8 cellular contexts compared by ENCODE assay signal in the genomic region with DNA sequence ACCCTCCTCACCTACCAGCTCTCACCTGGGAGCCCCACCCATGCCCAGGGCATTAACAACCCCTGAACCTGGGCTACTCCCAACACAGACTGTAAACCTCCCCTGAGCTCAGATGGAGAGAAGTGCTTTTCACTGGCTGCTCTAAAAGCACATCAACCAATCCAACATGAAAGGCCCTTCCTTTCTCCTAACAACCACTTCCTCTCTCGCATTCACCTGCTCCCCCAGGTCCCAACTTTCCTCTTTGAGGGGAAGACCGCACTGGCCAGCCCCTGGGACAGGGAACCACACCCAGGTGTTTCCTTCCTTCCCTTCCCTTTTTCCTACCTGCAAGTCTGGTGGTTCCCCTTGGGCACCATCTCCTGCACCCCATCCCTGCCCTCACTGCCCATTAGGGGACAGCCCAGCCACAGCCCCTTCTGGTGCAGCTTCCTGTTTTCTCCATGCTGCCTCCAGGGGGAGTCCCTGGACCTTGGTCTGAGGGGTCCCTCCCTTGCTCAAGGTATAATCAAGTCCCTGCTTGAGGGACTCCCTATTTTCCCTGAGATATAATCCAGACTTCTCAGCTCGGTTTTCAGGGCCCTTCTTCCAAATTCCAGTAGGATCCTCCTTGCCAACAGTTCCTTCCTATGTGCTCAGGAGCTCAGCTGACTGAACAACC. TPM values are rescaled to one million over a fixed set of nuclear protein-coding genes. Genes with fewer than 3 reads are reported as not detected.
A peak's percentile ranks its signal among the peaks of the same experiment; 100 is the strongest.
DNase-seq lines count a peak whose midpoint lies in the region; ATAC-seq, FAIRE-seq and TF ChIP-seq lines count a peak whose summit lies in the region.

No MANE protein-coding gene starts in this region.

- H3K4me2 ChIP-seq in GM12878 (ENCODE audit: control insufficient read depth, insufficient read depth): no peak overlapping the region

- no peaks in the 10 kb centered on the region for H3K79me2 ChIP-seq in GM12878 (ENCODE audit: control insufficient read depth, insufficient read depth, low read length)

- H3K27ac Mint-ChIP-seq in activated T-helper 17 cell treated with anti-CD3 and anti-CD28 coated beads, Interleukin-2, amount 50 U/mL, for 72 hours: no peak overlapping the region

- CTCF ChIA-PET in GM12878 (lab: Yijun Ruan, JAX): interaction anchor here (1.4 kb wide), 1 partner anchor 9 kb away, joined by 4 read pairs; no protein-coding TSS in a partner anchor

- no peaks in the 10 kb centered on the region; the same call in 1 of the 2 replicates for H3K4me1 ChIP-seq in GM12878 (ENCODE audit: control insufficient read depth, insufficient read depth, low read length)
- peaks cover 20% of the 10 kb centered on the region for H3K4me1 ChIP-seq in mucosa of stomach (ENCODE audit: control insufficient read depth, insufficient read depth, low read length)
- H3K4me1 ChIP-seq in prostate gland (replicated peaks): no peaks in the 10 kb centered on the region

- RAD21 ChIA-PET in GM12878 (lab: Charles Lee; ENCODE audit: unreplicated experiment): interaction anchor here (1.3 kb wide), 1 partner anchor 63 kb away, joined by 4 read pairs; no protein-coding TSS in a partner anchor

- intact Hi-C loops in GM12878 (cut with micrococcal nuclease; ENCODE audit: unreplicated experiment): no loop called here
- intact Hi-C loops in prostate gland (cut with DNase I): no loop called here

- H3K9me3 ChIP-seq in GM12878 (replicated peaks; ENCODE audit: control insufficient read depth, insufficient read depth, low read length) (no peaks in the 10 kb centered on the region), mucosa of stomach (ENCODE audit: control insufficient read depth, low read length) (no peaks in the 10 kb centered on the region), prostate gland (no peaks in the 10 kb centered on the region)

- ATAC-seq in GM12878 (peak; percentile 74), GM18870 (IDR thresholded peaks at IDR 0.05; ENCODE audit: unreplicated experiment) (no peak)
- no peak for ATAC-seq in activated T-helper 17 cell treated with anti-CD3 and anti-CD28 coated beads, Interleukin-2, amount 50 U/mL, for 72 hours (replicated peaks)

- in situ Hi-C loops in KBM-7 (cut with MboI; ENCODE audit: low pct_unique_long_range_greater_than_20kb, low sequenced_read_pairs) (no loop called here), GM12878 (cut with MboI) (no loop called here)

- TF ChIP-seq EP300 in GM12878 (IDR thresholded peaks at IDR 0.05; ENCODE audit: borderline replicate concordance in 1 of 2, control insufficient read depth in 1 of 2, low read depth in 2 of 2, low read length in 2 of 2): no peak

- H3K27ac ChIP-seq in GM12878 (ENCODE audit: control insufficient read depth, insufficient read depth): no peak overlapping the region
- no peak overlapping the region for H3K27ac ChIP-seq in prostate gland

- TF ChIP-seq RAD21 in GM12878 (IDR thresholded peaks at IDR 0.05; ENCODE audit: insufficient read depth, low read depth, low read length): peak; percentile 40

- no peaks in the 10 kb centered on the region for H4K20me1 ChIP-seq in GM12878 (ENCODE audit: control insufficient read depth, insufficient read depth)

- no peak overlapping the region for H3K4me3 ChIP-seq in GM12878
- H3K4me3 ChIP-seq in mucosa of stomach (ENCODE audit: low read length): no peak overlapping the region
- no peak overlapping the region for H3K4me3 ChIP-seq in prostate gland

- no peak overlapping the region for H3K4me3 Mint-ChIP-seq in activated T-helper 17 cell treated with anti-CD3 and anti-CD28 coated beads, Interleukin-2, amount 50 U/mL, for 72 hours

- SMC1A ChIA-PET in GM12878 (lab: Charles Lee; ENCODE audit: uncharacterized antibody, unreplicated experiment): interaction anchor here (2.0 kb wide), 1 partner anchor 63 kb away, joined by 7 read pairs; no protein-coding TSS in a partner anchor

- TF ChIP-seq CTCF in GM12878 (IDR thresholded peaks at IDR 0.05 in 2 of 3, conservative IDR thresholded peaks at IDR 0.05 in 1 of 3; ENCODE audit: control insufficient read depth in 2 of 3, extremely low read depth in 1 of 3, insufficient read depth in 1 of 3, low read depth in 3 of 3, low read length in 3 of 3) (peak; percentile 28 to 51 (median 43); a peak in 5 of 6 replicates), prostate gland (IDR thresholded peaks at IDR 0.05) (peak in 1 of 4 experiments; percentile 32)

- 0% methylated on average over 3 of the region's 3 CpGs for WGBS in GM12878 (ENCODE audit: insufficient coverage, insufficient replicate concordance, low lambda C conversion rate, missing lambda C conversion rate)
- WGBS in prostate gland: 67% methylated on average over 3 of the region's 3 CpGs

- H3K36me3 ChIP-seq in GM12878 (ENCODE audit: control insufficient read depth in 2 of 2, insufficient read depth in 2 of 2, low read length in 1 of 2) (no peaks in the 10 kb centered on the region), mucosa of stomach (ENCODE audit: control insufficient read depth, insufficient read depth, low read length) (no peaks in the 10 kb centered on the region), prostate gland (no peaks in the 10 kb centered on the region)

- BruUV-seq in GM12878 (replicated peaks; lab: Mats Ljungman, UMichigan): no TSS peak

- no peaks in the 10 kb centered on the region for H3K36me3 Mint-ChIP-seq in activated T-helper 17 cell treated with anti-CD3 and anti-CD28 coated beads, Interleukin-2, amount 50 U/mL, for 72 hours (ENCODE audit: low read depth)

- H2AFZ ChIP-seq in GM12878 (ENCODE audit: control insufficient read depth, low read depth, low read length): no peak overlapping the region

- no peak for FAIRE-seq in GM12878 (lab: Jason Lieb, UNC)

- no peaks in the 10 kb centered on the region for H3K4me1 Mint-ChIP-seq in activated T-helper 17 cell treated with anti-CD3 and anti-CD28 coated beads, Interleukin-2, amount 50 U/mL, for 72 hours

- H3K9ac ChIP-seq in GM12878 (ENCODE audit: control insufficient read depth, insufficient read depth, low read length): no peak overlapping the region
- peak overlapping the region; percentile 17 for H3K9ac ChIP-seq in mucosa of stomach (ENCODE audit: low read length)

- DNase-seq in EL: peak; percentile 50
- peak; percentile 69 for DNase-seq in KBM-7
- no peak for DNase-seq in GM12878 (ENCODE audit: low read depth, low spot score)
- no peak for DNase-seq in prostate gland (ENCODE audit: low spot score)
- no peak for DNase-seq in COLO668 (lab: John Stamatoyannopoulos, UW; ENCODE audit: unreplicated experiment)

- TF ChIP-seq POLR2A in GM12878 (IDR thresholded peaks at IDR 0.05; ENCODE audit: low read depth, low read length) (no peak), prostate gland (IDR thresholded peaks at IDR 0.05) (no peak)

- peaks cover 9% of the 10 kb centered on the region for H3K27me3 Mint-ChIP-seq in activated T-helper 17 cell treated with anti-CD3 and anti-CD28 coated beads, Interleukin-2, amount 50 U/mL, for 72 hours

- H3K27me3 ChIP-seq in GM12878 (replicated peaks in 1 of 2; ENCODE audit: control insufficient read depth in 2 of 2, insufficient read depth in 2 of 2, low read length in 1 of 2): no peaks in the 10 kb centered on the region; a peak in 2 of 4 replicates
- H3K27me3 ChIP-seq in mucosa of stomach (ENCODE audit: control insufficient read depth, insufficient read depth, low read length): no peaks in the 10 kb centered on the region
- H3K27me3 ChIP-seq in prostate gland (replicated peaks; ENCODE audit: insufficient read depth): no peaks in the 10 kb centered on the region

- no peaks in the 10 kb centered on the region for H3K9me3 Mint-ChIP-seq in activated T-helper 17 cell treated with anti-CD3 and anti-CD28 coated beads, Interleukin-2, amount 50 U/mL, for 72 hours

- POLR2A ChIA-PET in GM12878 (lab: Charles Lee): no interaction called here

TF ChIP-seq in GM12878, 131 proteins besides CTCF, POLR2A, EP300 and RAD21 (continues in another document):
- TF ChIP-seq EED (IDR thresholded peaks at IDR 0.05; ENCODE audit: low read depth) (no peak), ASH2L (IDR thresholded peaks at IDR 0.05; ENCODE audit: borderline replicate concordance, low read depth) (no peak), NFIC (IDR thresholded peaks at IDR 0.05; ENCODE audit: low read depth, low read length) (no peak), CHD2 (IDR thresholded peaks at IDR 0.05; ENCODE audit: borderline replicate concordance, low read depth, low read length) (no peak), ESRRA (IDR thresholded peaks at IDR 0.05; ENCODE audit: low read length) (no peak), CREM (IDR thresholded peaks at IDR 0.05; ENCODE audit: low read depth) (no peak)

RNA-seq across cellular contexts. Expression of gene DAB2IP, which starts 30.5 kb away (rescaled TPM):
- total RNA-seq in GM12878 (2013; cell fraction: nucleolus; rRNA removed): not detected in 2 replicates
- total RNA-seq in GM12878 (2014; rRNA removed) (0.11 TPM in 1 of 2 replicates, not detected in the other), GM12878 (2014; rRNA removed; fragmentation: Illumina TruSeq; extraction: Trizol) (not detected in 2 replicates), GM12878 (2021) (0.19 and 0.38 TPM in 2 replicates), prostate gland (10 to 100 TPM; 51.6 to 83.2 TPM)
- polyA plus RNA-seq in GM12878 (2011; ENCODE audit: low read depth): not detected
- polyA plus RNA-seq in GM12878 (2011; rRNA removed) (0.16 and 0.26 TPM in 2 replicates), GM12878 (2014; fragmentation: Illumina TruSeq; extraction: Trizol) (0.03 TPM in 1 of 2 replicates, not detected in the other), GM12878 (2014; fragmentation: Nextera tagmentation; extraction: Ambion mirVana) (not detected), GM12878 (2014; rRNA removed) (0.01 and 0.03 TPM in 2 replicates), GM12878 (2016; fragmentation: Nextera tagmentation; extraction: Ambion mirVana) (not detected)
- 0.06 and 0.15 TPM in 2 replicates for polyA plus RNA-seq in GM12878 (2011; cell fraction: cytosol; rRNA removed)
- 0.04 and 0.16 TPM in 2 replicates for polyA plus RNA-seq in GM12878 (2011; cell fraction: nucleus; rRNA removed)
- 0.11 and 0.28 TPM in 2 replicates for polyA plus RNA-seq in GM12878 (2012)
- polyA minus RNA-seq in GM12878 (2011; rRNA and poly(A)+ RNA removed): 0.10 TPM in 1 of 2 replicates, not detected in the other
- 3.5 TPM in 1 of 2 replicates, not detected in the other for polyA minus RNA-seq in GM12878 (2011; cell fraction: cytosol; rRNA and poly(A)+ RNA removed)
- 0.48 TPM in 1 of 2 replicates, not detected in the other for polyA minus RNA-seq in GM12878 (2011; cell fraction: nucleus; rRNA and poly(A)+ RNA removed)
- total RNA-seq in activated T-helper 17 cell treated with anti-CD3 and anti-CD28 coated beads, Interleukin-2, amount 50 U/mL, for 72 hours: under 1 TPM in 1 of 2 donors, not detected in 1; 0.09 TPM

Comparison
In these comparisons a context has a peak if more than half of its experiments do, and no peak if none do; other contexts are left out.
1. DNase-seq: peak in EL (single experiment) and KBM-7 (single experiment); none in GM12878 (single experiment), prostate gland (single experiment) and COLO668 (single experiment).
2. RNA of gene DAB2IP, which starts 30.5 kb away (total RNA-seq): 51.6 to 83.2 TPM in prostate gland; 0.09 TPM in activated T-helper 17 cell treated with anti-CD3 and anti-CD28 coated beads, Interleukin-2, amount 50 U/mL, for 72 hours and 0.11 to 0.38 TPM in GM12878; every median in the first group is over 10 times any median in the second.